In the genomic region with DNA sequence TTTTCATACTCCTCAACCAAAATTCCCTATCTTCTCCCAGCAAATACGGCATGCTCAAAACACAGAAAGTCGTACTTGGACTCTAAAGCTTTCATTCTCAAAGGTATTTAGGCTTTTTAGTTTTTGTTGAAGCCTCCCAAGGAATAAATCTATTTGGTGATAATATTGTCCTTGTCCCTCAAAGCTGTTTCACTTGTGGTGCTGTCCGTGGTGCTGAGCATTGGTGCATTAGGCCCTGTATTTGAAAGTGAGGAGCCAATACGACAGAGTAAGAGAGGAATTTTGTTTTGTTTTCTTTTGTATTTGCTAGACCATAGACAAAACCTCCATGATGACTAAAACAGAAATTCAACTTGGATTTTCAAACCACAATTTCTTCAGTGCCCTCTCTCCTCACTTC, we compare ENCODE assay signal across 1 cellular context.
TF ChIP-seq lines count a peak whose summit lies in the region.

No MANE protein-coding gene starts in this region.

TF ChIP-seq in endothelial cell of umbilical vein, 7 proteins besides CTCF, POLR2A, EP300 and RAD21:
- no peak for TF ChIP-seq EZH2 (IDR thresholded peaks at IDR 0.05; ENCODE audit: borderline replicate concordance, low read depth, low read length, severe bottlenecking)
- TF ChIP-seq JUN (IDR thresholded peaks at IDR 0.05; ENCODE audit: borderline replicate concordance, insufficient read depth, insufficient read length, low read depth), result no peak
- no peak for TF ChIP-seq GATA2 (IDR thresholded peaks at IDR 0.05; ENCODE audit: insufficient read depth, insufficient read length, low read depth, low read length)
- TF ChIP-seq POLR2AphosphoS5 (IDR thresholded peaks at IDR 0.05; ENCODE audit: insufficient read depth, low read depth, low read length), result no peak
- TF ChIP-seq, protein P1, sequence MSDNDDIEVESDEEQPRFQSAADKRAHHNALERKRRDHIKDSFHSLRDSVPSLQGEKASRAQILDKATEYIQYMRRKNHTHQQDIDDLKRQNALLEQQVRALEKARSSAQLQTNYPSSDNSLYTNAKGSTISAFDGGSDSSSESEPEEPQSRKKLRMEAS (IDR thresholded peaks at IDR 0.05; ENCODE audit: insufficient read depth, insufficient read length), result no peak
